In genomic region chr9:126985870-126986498, GRCh38 we compare ENCODE assay signal across 8 cellular contexts.
A peak's percentile ranks its signal among the peaks of the same experiment; 100 is the strongest.
DNase-seq lines count a peak whose midpoint lies in the region; ATAC-seq, FAIRE-seq and TF ChIP-seq lines count a peak whose summit lies in the region.

No MANE protein-coding gene starts in this region.

- no peaks in the 10 kb centered on the region for H3K9me1 ChIP-seq in keratinocyte (ENCODE audit: control insufficient read depth, extremely low read depth, insufficient read depth, low read length)

- peak overlapping the region; percentile 42; the same call in 1 of the 2 replicates for H3K27ac ChIP-seq in ACC112 (ENCODE audit: low read depth, low read length)
- H3K27ac ChIP-seq in KMS-11: peak overlapping the region; percentile 92
- peak overlapping the region; percentile 86 for H3K27ac ChIP-seq in keratinocyte (ENCODE audit: control insufficient read depth, insufficient read depth, low read length)

- H3K27ac Mint-ChIP-seq in T-cell: peak overlapping the region; percentile 23 to 62
- peak overlapping the region; percentile 47 for H3K27ac Mint-ChIP-seq in activated naive CD8-positive, alpha-beta T cell
- no peak overlapping the region for H3K27ac Mint-ChIP-seq in WTC11

- H3K4me2 ChIP-seq in KMS-11 (peak overlapping the region; percentile 84), keratinocyte (ENCODE audit: control insufficient read depth, extremely low read depth, insufficient read depth, low read depth, low read length) (peak overlapping the region; percentile 82)

- H3K4me3 Mint-ChIP-seq in T-cell (peak overlapping the region; percentile 47 to 72 (median 52)), WTC11 (no peak overlapping the region)
- H3K4me3 Mint-ChIP-seq in activated naive CD8-positive, alpha-beta T cell: peak overlapping the region; percentile 76

- H3K79me2 ChIP-seq in ACC112 (ENCODE audit: control insufficient read depth, insufficient read depth, low read length, unreplicated experiment): no peaks in the 10 kb centered on the region
- no peaks in the 10 kb centered on the region for H3K79me2 ChIP-seq in KMS-11 (ENCODE audit: insufficient read depth, low read depth)
- no peaks in the 10 kb centered on the region for H3K79me2 ChIP-seq in keratinocyte (ENCODE audit: control insufficient read depth, insufficient read depth, low read length)

- H3K4me1 Mint-ChIP-seq in T-cell (peaks cover 64 to 81% (median 77%) of the 10 kb centered on the region in 3 donors), WTC11 (no peaks in the 10 kb centered on the region)
- peaks cover 56% of the 10 kb centered on the region for H3K4me1 Mint-ChIP-seq in activated naive CD8-positive, alpha-beta T cell (ENCODE audit: low read depth)

- CTCF ChIA-PET in T-cell (lab: Charles Lee): interaction anchor here in 1 of 2 donors (0.8 to 1.9 kb wide), 7 partner anchors 14 to 258 kb away, joined by 3 to 18 read pairs (median 3); no protein-coding TSS in a partner anchor
- CTCF ChIA-PET in WTC11 (lab: Charles Lee): interaction anchor here (1.0 kb wide), 1 partner anchor 45 kb away, joined by 3 read pairs; no protein-coding TSS in a partner anchor

- ATAC-seq in GM19025 (IDR thresholded peaks at IDR 0.05; ENCODE audit: low read depth, unreplicated experiment) (peak; percentile 60), T-cell (replicated peaks in 1 of 4) (peak; percentile 90 to 94 (median 92)), WTC11 (no peak)

- H4K20me1 ChIP-seq in KMS-11 (ENCODE audit: insufficient read depth): no peaks in the 10 kb centered on the region
- no peaks in the 10 kb centered on the region for H4K20me1 ChIP-seq in keratinocyte (ENCODE audit: control insufficient read depth, extremely low read depth, insufficient read depth, low read length)

- H3K9me3 Mint-ChIP-seq in T-cell (peaks cover 0 to 8% (median 5%) of the 10 kb centered on the region in 3 donors), WTC11 (peaks cover 6% of the 10 kb centered on the region)
- peaks cover 3% of the 10 kb centered on the region for H3K9me3 Mint-ChIP-seq in activated naive CD8-positive, alpha-beta T cell (ENCODE audit: low read depth)

- H3K9ac ChIP-seq in KMS-11 (peak overlapping the region; percentile 52), keratinocyte (ENCODE audit: control insufficient read depth, extremely low read depth, insufficient read depth, low read length) (peak overlapping the region; percentile 51)

- H3K4me3 ChIP-seq in ACC112 (ENCODE audit: low read depth, low read length): no peak overlapping the region
- H3K4me3 ChIP-seq in KMS-11 (IDR thresholded peaks at IDR 0.05; ENCODE audit: insufficient read depth, low read depth, low read length): no peak overlapping the region
- peak overlapping the region in 2 of 3 experiments; percentile 43 to 49 for H3K4me3 ChIP-seq in keratinocyte (ENCODE audit: control insufficient read depth in 2 of 3, extremely low read depth in 1 of 3, insufficient read depth in 2 of 3, low read depth in 1 of 3, low read length in 3 of 3)

- TF ChIP-seq CTCF in KMS-11 (conservative IDR thresholded peaks at IDR 0.05; ENCODE audit: low read depth, low read length): peak; percentile 13; the same call in 1 of the 2 replicates
- peak in 1 of 3 experiments; percentile 24 for TF ChIP-seq CTCF in keratinocyte (optimal IDR thresholded peaks at IDR 0.05 in 1 of 3, IDR thresholded peaks at IDR 0.05 in 1 of 3, conservative IDR thresholded peaks at IDR 0.05 in 1 of 3; ENCODE audit: extremely low read depth in 1 of 3, insufficient read depth in 2 of 3, low read length in 3 of 3)
- TF ChIP-seq CTCF in WTC11 (IDR thresholded peaks at IDR 0.05): no peak

- dilution Hi-C loops in keratinocyte (cut with MboI; ENCODE audit: extremely low pct_ligation_motif_present, low sequenced_read_pairs): no loop called here

- H2AFZ ChIP-seq in ACC112 (ENCODE audit: low read length, unreplicated experiment) (no peak overlapping the region), KMS-11 (ENCODE audit: low read depth) (no peak overlapping the region), keratinocyte (ENCODE audit: control insufficient read depth, low read length) (no peak overlapping the region)

- DNase-seq in T-cell: peak; percentile 68 to 95 (median 88)
- DNase-seq in keratinocyte (ENCODE audit: low read depth, low spot score): peak; percentile 81
- peak; percentile 65 to 71 for DNase-seq in stimulated activated CD8-positive, alpha-beta memory T cell treated with anti-CD3 and anti-CD28 coated beads, Interleukin-15, amount 100 ng/mL, for 4 hours (ENCODE audit: low read depth in 2 of 2)
- DNase-seq in WTC11 (ENCODE audit: low spot score): no peak

- peak; percentile 99 for FAIRE-seq in keratinocyte (lab: Jason Lieb, UNC)

- H3K36me3 ChIP-seq in ACC112 (ENCODE audit: insufficient read depth, low read length) (no peaks in the 10 kb centered on the region), KMS-11 (ENCODE audit: insufficient read depth) (no peaks in the 10 kb centered on the region), keratinocyte (ENCODE audit: control insufficient read depth in 2 of 2, extremely low read depth in 1 of 2, insufficient read depth in 2 of 2, low read length in 2 of 2) (no peaks in the 10 kb centered on the region)

- 0 out of 2 replicates have a peak, but pooled peaks cover 7% of the 10 kb centered on the region for H3K27me3 ChIP-seq in ACC112 (ENCODE audit: insufficient read depth, low read length)
- H3K27me3 ChIP-seq in KMS-11 (ENCODE audit: insufficient read depth, low read depth): no peaks in the 10 kb centered on the region
- H3K27me3 ChIP-seq in keratinocyte (ENCODE audit: control insufficient read depth, extremely low read depth, insufficient read depth, low read length): peaks cover 14% of the 10 kb centered on the region

- peaks cover 24% of the 10 kb centered on the region for H3K4me1 ChIP-seq in ACC112 (ENCODE audit: control insufficient read depth, insufficient read depth, low read length, unreplicated experiment)
- H3K4me1 ChIP-seq in KMS-11 (ENCODE audit: low read depth, poor library complexity, severe bottlenecking): peaks cover 64% of the 10 kb centered on the region
- peaks cover 33% of the 10 kb centered on the region for H3K4me1 ChIP-seq in keratinocyte (ENCODE audit: control insufficient read depth, extremely low read depth, insufficient read depth, low read length)

- H3K27me3 Mint-ChIP-seq in T-cell (peaks cover 43 to 58% of the 10 kb centered on the region in 2 donors), WTC11 (ENCODE audit: low read depth) (no peaks in the 10 kb centered on the region)
- H3K27me3 Mint-ChIP-seq in activated naive CD8-positive, alpha-beta T cell: peaks cover 60% of the 10 kb centered on the region

- POLR2A ChIA-PET in T-cell (lab: Charles Lee) (interaction anchor here in 1 of 2 donors (0.6 to 1.5 kb wide), 2 partner anchors 19 to 218 kb away, joined by 3 to 8 read pairs; no protein-coding TSS in a partner anchor), WTC11 (lab: Charles Lee) (no interaction called here)

- H3K9me3 ChIP-seq in keratinocyte (ENCODE audit: control insufficient read depth, low read depth, low read length): peaks cover 7% of the 10 kb centered on the region

- H3K36me3 Mint-ChIP-seq in T-cell (peaks cover 23% of the 10 kb centered on the region), WTC11 (peaks cover 6% of the 10 kb centered on the region; the same call in 1 of the 2 replicates)
- peaks cover 25% of the 10 kb centered on the region for H3K36me3 Mint-ChIP-seq in activated naive CD8-positive, alpha-beta T cell

TF ChIP-seq in WTC11, 78 proteins besides CTCF, POLR2A, EP300 and RAD21 (continues in another document):
- TF ChIP-seq E2F1 (CRISPR knock-in tag; IDR thresholded peaks at IDR 0.05) (no peak), ERG (CRISPR knock-in tag; IDR thresholded peaks at IDR 0.05) (no peak), IRF1 (CRISPR knock-in tag; IDR thresholded peaks at IDR 0.05) (no peak), TP53 (CRISPR knock-in tag; IDR thresholded peaks at IDR 0.05) (no peak), ELF4 (CRISPR knock-in tag; IDR thresholded peaks at IDR 0.05; ENCODE audit: low read depth) (no peak), ATF2 (CRISPR knock-in tag; IDR thresholded peaks at IDR 0.05; ENCODE audit: borderline replicate concordance, low read depth) (no peak)

Comparison
In these comparisons a context has a peak if more than half of its experiments do, and no peak if none do; other contexts are left out.
1. H3K27ac ChIP-seq: peak in every context shown above with its lines; median percentile 92 in KMS-11; 86 in keratinocyte; 42 in ACC112.
2. H3K4me3 ChIP-seq: peak in keratinocyte (2 of 3); none in ACC112 (single experiment) and KMS-11 (single experiment).